Comparison of ENCODE assay signal across 8 cellular contexts in the genomic region with DNA sequence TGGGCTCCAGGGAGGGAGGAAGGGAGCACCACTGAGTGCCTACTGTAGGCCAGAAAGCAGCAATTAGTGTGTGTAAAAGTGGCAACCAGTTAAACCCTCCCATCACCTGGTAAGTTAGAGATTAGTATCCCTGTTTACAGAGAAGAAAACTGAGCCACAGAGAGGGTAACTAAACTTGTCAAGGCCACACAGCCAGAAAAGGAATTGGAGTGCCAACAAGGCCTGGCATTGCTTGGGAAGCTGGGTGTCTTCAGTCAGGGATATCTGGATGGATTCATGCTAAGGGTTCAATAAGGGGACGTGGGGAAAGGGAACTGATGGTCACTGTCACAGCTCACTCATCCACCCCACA. TPM values are rescaled to one million over a fixed set of nuclear protein-coding genes. Genes with fewer than 3 reads are reported as not detected.
DNase-seq lines count a peak whose midpoint lies in the region; ATAC-seq, FAIRE-seq and TF ChIP-seq lines count a peak whose summit lies in the region.

No MANE protein-coding gene starts in this region.

- in situ Hi-C loops in K562 (cut with MboI), result no loop called here

- peaks cover 4% of the 10 kb centered on the region for H4K20me1 ChIP-seq in K562 (replicated peaks; ENCODE audit: control insufficient read depth, insufficient read depth, low read length)

- peaks cover 4% of the 10 kb centered on the region for H3K9me1 ChIP-seq in K562 (ENCODE audit: control insufficient read depth, insufficient read depth, low read length)

- DNase-seq in K562 (ENCODE audit: extremely low read depth in 1 of 4, low spot score in 3 of 4) (no peak), pancreas (no peak), NCI-H2227 (lab: John Stamatoyannopoulos, UW; ENCODE audit: unreplicated experiment) (no peak)

- no peak overlapping the region for H3K9ac ChIP-seq in HUES6 (ENCODE audit: low read length)
- H3K9ac ChIP-seq in K562 (ENCODE audit: insufficient read depth in 1 of 2, low read depth in 2 of 2, low read length in 2 of 2), result peak overlapping the region in 1 of 2 experiments; percentile 93; a peak in 1 of 4 replicates

- H3K27me3 ChIP-seq in ACC112 (ENCODE audit: insufficient read depth, low read length) (no peaks in the 10 kb centered on the region), HUES6 (ENCODE audit: control insufficient read depth, insufficient read depth, low read length) (no peaks in the 10 kb centered on the region), K562 (ENCODE audit: control insufficient read depth in 2 of 2, insufficient read depth in 2 of 2, low read length in 2 of 2) (peaks cover 8 to 31% of the 10 kb centered on the region in 2 experiments; a peak in 4 of 5 replicates), muscle layer of duodenum (ENCODE audit: low read depth, low read length) (no peaks in the 10 kb centered on the region), pancreas (no peaks in the 10 kb centered on the region)

- TF ChIP-seq CTCF in K562 (IDR thresholded peaks at IDR 0.05 in 2 of 3, conservative IDR thresholded peaks at IDR 0.05 in 1 of 3; ENCODE audit: insufficient read depth in 2 of 3, low read depth in 1 of 3, low read length in 3 of 3) (no peak), pancreas (IDR thresholded peaks at IDR 0.05) (no peak)

- H3K4me1 ChIP-seq in ACC112 (ENCODE audit: control insufficient read depth, insufficient read depth, low read length, unreplicated experiment) (peaks cover 15% of the 10 kb centered on the region), HUES6 (ENCODE audit: control insufficient read depth, insufficient read depth, low read length) (peaks cover 20% of the 10 kb centered on the region), K562 (replicated peaks in 1 of 2; ENCODE audit: control insufficient read depth in 2 of 2, insufficient read depth in 2 of 2, low read length in 2 of 2) (peaks cover 9 to 29% of the 10 kb centered on the region in 2 experiments; a peak in 4 of 5 replicates), muscle layer of duodenum (ENCODE audit: control insufficient read depth in 1 of 2, insufficient read depth in 2 of 2, low read length in 2 of 2) (no peaks in the 10 kb centered on the region), pancreas (no peaks in the 10 kb centered on the region)

- intact Hi-C loops in K562 (cut with micrococcal nuclease) (loop anchor here (2.0 to 10.0 kb wide), 3 partner anchors 73 to 277 kb away; no protein-coding TSS in a partner anchor), pancreas (cut with DNase I) (no loop called here)

- TF ChIP-seq EP300 in K562 (IDR thresholded peaks at IDR 0.05; ENCODE audit: low read length), result no peak

- no TSS peak for BruUV-seq in K562 (replicated peaks; lab: Mats Ljungman, UMichigan)

- CTCF ChIA-PET in K562 (lab: Yijun Ruan, JAX; ENCODE audit: low intra/inter-chr PET ratio), result interaction anchor here (0.6 to 2.6 kb wide), 4 partner anchors 23 to 124 kb away, joined by 3 to 48 read pairs (median 7); no protein-coding TSS in a partner anchor

- H3K79me2 ChIP-seq in ACC112 (ENCODE audit: control insufficient read depth, insufficient read depth, low read length, unreplicated experiment) (no peaks in the 10 kb centered on the region), K562 (ENCODE audit: control insufficient read depth, insufficient read depth, low read length) (no peaks in the 10 kb centered on the region)

- peak overlapping the region; percentile 80 for H3K4me3 ChIP-seq in ACC112 (ENCODE audit: low read depth, low read length)
- H3K4me3 ChIP-seq in HUES6 (ENCODE audit: low read depth, low read length), result peak overlapping the region; percentile 87
- peak overlapping the region; percentile 57; the same call in 1 of the 2 replicates for H3K4me3 ChIP-seq in K562
- H3K4me3 ChIP-seq in muscle layer of duodenum (ENCODE audit: low read depth in 1 of 2, low read length in 2 of 2), result peak overlapping the region; percentile 71 to 72
- peak overlapping the region in 2 of 4 donors; percentile 32 to 60 for H3K4me3 ChIP-seq in pancreas

- ATAC-seq in K562 (no peak), pancreas (no peak), HG02571 (IDR thresholded peaks at IDR 0.05; ENCODE audit: unreplicated experiment) (no peak), HG02981 (IDR thresholded peaks at IDR 0.05; ENCODE audit: unreplicated experiment) (no peak)

- FAIRE-seq in K562 (lab: Jason Lieb, UNC), result no peak
- no peak for FAIRE-seq in pancreas (lab: Jason Lieb, UNC)

- no peak for TF ChIP-seq RAD21 in K562 (CRISPR knock-in tag; conservative IDR thresholded peaks at IDR 0.05 in 1 of 2, IDR thresholded peaks at IDR 0.05 in 1 of 2)

- H3K4me2 ChIP-seq in K562 (ENCODE audit: insufficient read depth, low read length), result peak overlapping the region; percentile 96

- H3K9me3 ChIP-seq in HUES6 (ENCODE audit: control insufficient read depth, insufficient read depth, low read depth, low read length) (no peaks in the 10 kb centered on the region), K562 (replicated peaks; ENCODE audit: control insufficient read depth, insufficient read depth, low read depth, low read length) (no peaks in the 10 kb centered on the region), muscle layer of duodenum (ENCODE audit: control insufficient read depth in 1 of 2, low read length in 2 of 2) (no peaks in the 10 kb centered on the region), pancreas (no peaks in the 10 kb centered on the region)

- POLR2A ChIA-PET in K562 (lab: Yijun Ruan, JAX), result interaction anchor here (0.5 to 0.6 kb wide), 2 partner anchors 167 to 223 kb away, joined by 3 read pairs; no protein-coding TSS in a partner anchor

- TF ChIP-seq POLR2A in K562 (conservative IDR thresholded peaks at IDR 0.05), result no peak

- H3K36me3 ChIP-seq in ACC112 (ENCODE audit: insufficient read depth, low read length), result peaks cover 3% of the 10 kb centered on the region; the same call in 1 of the 2 replicates
- no peaks in the 10 kb centered on the region for H3K36me3 ChIP-seq in HUES6 (ENCODE audit: control insufficient read depth, insufficient read depth, low read length)
- no peaks in the 10 kb centered on the region for H3K36me3 ChIP-seq in K562 (ENCODE audit: control insufficient read depth, insufficient read depth, low read length)
- H3K36me3 ChIP-seq in muscle layer of duodenum (ENCODE audit: control insufficient read depth in 1 of 2, insufficient read depth in 2 of 2, low read length in 2 of 2), result no peaks in the 10 kb centered on the region
- no peaks in the 10 kb centered on the region for H3K36me3 ChIP-seq in pancreas

- peak overlapping the region; percentile 77 for H3K27ac ChIP-seq in ACC112 (ENCODE audit: low read depth, low read length)
- no peak overlapping the region for H3K27ac ChIP-seq in HUES6 (ENCODE audit: low read depth, low read length)
- no peak overlapping the region; the same call in 1 of the 3 replicates for H3K27ac ChIP-seq in K562 (ENCODE audit: extremely low read depth, low read depth, low read length)
- no peak overlapping the region for H3K27ac ChIP-seq in muscle layer of duodenum (ENCODE audit: low read length)
- peak overlapping the region in 1 of 4 donors; percentile 53 for H3K27ac ChIP-seq in pancreas

- WGBS in K562 (ENCODE audit: insufficient coverage, low coverage, missing lambda C conversion rate), result 20% methylated on average over 1 of the region's 1 CpG
- WGBS in pancreas, 2 donors, result 66 to 72% methylated on average over 1 of the region's 1 CpG

- H2AFZ ChIP-seq in ACC112 (ENCODE audit: low read length, unreplicated experiment) (no peak overlapping the region), K562 (ENCODE audit: low read depth, low read length) (peak overlapping the region; percentile 100)

RNA-seq across cellular contexts. Expression of a gene that starts 23.6 kb away (rescaled TPM):
- 0.42 and 2.8 TPM in 2 replicates for total RNA-seq in K562 (2011; cell fraction: chromatin; rRNA removed; ENCODE audit: low replicate concordance)
- 1.2 and 2.5 TPM in 2 replicates for total RNA-seq in K562 (2011; cell fraction: nucleolus; rRNA removed)
- 0.31 and 0.44 TPM in 2 replicates for total RNA-seq in K562 (2011; cell fraction: nucleoplasm; rRNA removed)
- total RNA-seq in K562 (2014; rRNA removed) (0.23 and 0.33 TPM in 2 replicates), K562 (2014; rRNA removed; fragmentation: Illumina TruSeq; extraction: Trizol) (0.04 TPM in 1 of 2 replicates, not detected in the other), K562 (2015; rRNA removed; fragmentation: Illumina TruSeq; extraction: Trizol) (0.22 and 0.23 TPM in 2 replicates), K562 (2021) (0.22 and 0.34 TPM in 2 replicates), pancreas (1 to 10 TPM in 1 of 6 donors, under 1 TPM in 5; 0.12 to 1.3 (median 0.43) TPM)
- polyA plus RNA-seq in K562 (2011; rRNA removed) (0.14 and 0.38 TPM in 2 replicates), K562 (2014; fragmentation: Illumina TruSeq; extraction: Trizol) (0.07 and 0.11 TPM in 2 replicates), K562 (2014; fragmentation: Nextera tagmentation; extraction: Ambion mirVana) (not detected), K562 (2014; rRNA removed) (0.18 and 0.20 TPM in 2 replicates), pancreas (under 1 TPM; 0.23 to 0.49 TPM)
- 0.27 and 0.35 TPM in 2 replicates for polyA plus RNA-seq in K562 (2011; cell fraction: cytosol; rRNA removed)
- 2.0 and 3.4 TPM in 2 replicates for polyA plus RNA-seq in K562 (2011; cell fraction: nucleus; rRNA removed)
- polyA plus RNA-seq in K562 (2012), result 0.17 and 0.54 TPM in 2 replicates
- polyA minus RNA-seq in K562 (2011; rRNA and poly(A)+ RNA removed), result 0.09 and 0.53 TPM in 2 replicates
- polyA minus RNA-seq in K562 (2011; cell fraction: cytosol; rRNA and poly(A)+ RNA removed), result 1.2 TPM in 1 of 2 replicates, not detected in the other
- polyA minus RNA-seq in K562 (2011; cell fraction: nucleus; rRNA and poly(A)+ RNA removed), result 0.67 and 1.7 TPM in 2 replicates

RNA-seq across cellular contexts. Expression of a gene that starts 28.1 kb away (rescaled TPM):
- total RNA-seq in K562 (2011; cell fraction: chromatin; rRNA removed; ENCODE audit: low replicate concordance), result 1.5 and 3.2 TPM in 2 replicates
- 2.8 and 3.0 TPM in 2 replicates for total RNA-seq in K562 (2011; cell fraction: nucleolus; rRNA removed)
- total RNA-seq in K562 (2011; cell fraction: nucleoplasm; rRNA removed), result 3.4 and 4.1 TPM in 2 replicates
- total RNA-seq in K562 (2014; rRNA removed) (0.20 and 0.27 TPM in 2 replicates), K562 (2014; rRNA removed; fragmentation: Illumina TruSeq; extraction: Trizol) (0.16 and 0.36 TPM in 2 replicates), K562 (2015; rRNA removed; fragmentation: Illumina TruSeq; extraction: Trizol) (0.23 and 0.25 TPM in 2 replicates), K562 (2021) (0.22 and 0.71 TPM in 2 replicates), pancreas (under 1 TPM in 3 of 6 donors, not detected in 3; 0.06 to 0.69 (median 0.15) TPM)
- polyA plus RNA-seq in K562 (2011; rRNA removed) (0.39 and 0.63 TPM in 2 replicates), K562 (2014; fragmentation: Illumina TruSeq; extraction: Trizol) (0.19 and 0.42 TPM in 2 replicates), K562 (2014; fragmentation: Nextera tagmentation; extraction: Ambion mirVana) (under 1 TPM in 1 of 2 experiments, not detected in 1; 0.03 TPM), K562 (2014; rRNA removed) (0.25 and 0.46 TPM in 2 replicates), pancreas (under 1 TPM in 1 of 2 donors, not detected in 1; 0.16 TPM)
- 0.31 and 0.60 TPM in 2 replicates for polyA plus RNA-seq in K562 (2011; cell fraction: cytosol; rRNA removed)
- 1.6 and 2.8 TPM in 2 replicates for polyA plus RNA-seq in K562 (2011; cell fraction: nucleus; rRNA removed)
- polyA plus RNA-seq in K562 (2012), result 0.17 and 1.2 TPM in 2 replicates
- 0.21 and 0.67 TPM in 2 replicates for polyA minus RNA-seq in K562 (2011; rRNA and poly(A)+ RNA removed)
- polyA minus RNA-seq in K562 (2011; cell fraction: cytosol; rRNA and poly(A)+ RNA removed), result 0.38 TPM in 1 of 2 replicates, not detected in the other
- polyA minus RNA-seq in K562 (2011; cell fraction: nucleus; rRNA and poly(A)+ RNA removed), result 1.00 and 1.9 TPM in 2 replicates
